Comparison of ENCODE assay signal across 23 cellular contexts in the genomic region with DNA sequence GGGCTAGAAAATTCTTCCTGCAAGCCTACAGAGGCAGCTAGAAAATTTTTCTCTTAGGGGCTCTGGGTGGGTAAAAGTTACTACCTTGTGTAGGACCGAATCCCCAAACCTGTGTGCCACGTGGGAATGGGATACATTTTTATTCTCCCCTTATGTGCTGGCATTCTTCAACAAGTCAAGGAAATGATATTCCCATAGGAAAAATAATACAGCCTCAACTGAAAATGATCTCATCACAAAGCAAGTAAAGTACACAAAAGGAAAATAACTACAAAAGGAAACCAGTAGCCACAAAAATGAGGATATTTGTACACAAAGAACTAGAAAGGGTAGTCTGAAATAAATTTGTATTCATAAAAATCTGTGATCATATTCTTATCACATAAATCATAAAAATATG.
"Had no signal": no experiment of that assay in that cellular context is flagged by ENCODE, and none has a peak within 500 bp of the region (broad histone marks: within the 10 kb centered on the region; RNA-seq: fewer than 3 reads in every experiment).

No MANE protein-coding gene starts in this region.

- H3K4me3 ChIP-seq: ascending aorta, breast epithelium, colonic mucosa, right lobe of liver, testis had no signal

- ATAC-seq: activated CD4-positive, alpha-beta T cell treated with anti-CD3 and anti-CD28 coated beads for 36 hours; activated naive CD4-positive, alpha-beta T cell treated with anti-CD3 and anti-CD28 coated beads, Interleukin-2, amount 50 U/mL, for 72 hours; activated T-helper 17 cell treated with anti-CD3 and anti-CD28 coated beads, Interleukin-2, amount 50 U/mL, for 72 hours; foreskin keratinocyte; natural killer cell treated with Interleukin-12 subunit alpha and Interleukin-12 subunit beta and Interleukin-15 and Interleukin-18, amount 100 ng/mL, for 72 hours; right lobe of liver had no signal

- H3K27ac ChIP-seq: ascending aorta, breast epithelium, colonic mucosa, foreskin keratinocyte, right lobe of liver had no signal

- H3K9me3 ChIP-seq: ascending aorta, breast epithelium, colonic mucosa, right lobe of liver, testis had no signal

- H3K27me3 ChIP-seq: ascending aorta, breast epithelium, colonic mucosa, foreskin keratinocyte, right lobe of liver, testis had no signal

- H3K36me3 ChIP-seq: ascending aorta, colonic mucosa, right lobe of liver had no signal

- DNase-seq: activated B cell treated with CpG ODN at 0.5 μM for 24 hours; activated CD4-positive, alpha-beta T cell treated with anti-CD3 and anti-CD28 coated beads for 36 hours; activated CD4-positive, alpha-beta T cell treated with anti-CD3 and anti-CD28 coated beads, Interleukin-2, amount 50 U/mL, for 4 hours; activated CD8-positive, alpha-beta memory T cell treated with anti-CD3 and anti-CD28 coated beads for 24 hours; activated CD8-positive, alpha-beta memory T cell treated with anti-CD3 and anti-CD28 coated beads, Interleukin-2, amount 50 U/mL, for 4 hours; activated T-cell treated with anti-CD3 and anti-CD28 coated beads, Interleukin-2, amount 50 U/mL, for 24 hours; colonic mucosa; endodermal cell; foreskin keratinocyte; hippocampal formation; left ventricle myocardium superior; mammary epithelial cell; midbrain; right lobe of liver; stimulated activated CD4-positive, alpha-beta T cell treated with anti-CD3 and anti-CD28 coated beads, Interleukin-4, amount 100 ng/mL, for 1 hour; stimulated activated naive CD4-positive, alpha-beta T cell; T-helper 9 cell; testis had no signal

- H3K4me1 ChIP-seq: ascending aorta, breast epithelium, colonic mucosa, right lobe of liver, testis had no signal
